In the genomic region with DNA sequence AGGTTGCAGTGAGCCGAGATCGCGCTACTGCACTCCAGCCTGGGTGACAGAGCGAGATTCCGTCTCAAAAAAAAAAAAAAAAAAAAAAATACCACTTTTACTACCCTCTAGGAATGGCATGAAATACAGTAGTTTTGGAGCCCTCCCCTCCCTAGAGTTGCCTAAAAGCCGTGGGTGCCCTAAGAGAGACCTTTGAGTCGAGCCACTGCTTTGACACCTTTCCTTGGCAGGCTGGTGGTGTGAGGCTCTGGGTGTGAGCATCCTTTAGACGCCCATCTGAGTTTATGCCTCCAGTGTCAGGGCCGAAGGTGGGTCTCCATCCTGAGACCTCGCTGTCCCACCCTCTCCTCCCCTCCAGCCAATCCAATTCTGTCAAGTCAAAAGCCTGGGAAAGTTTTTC, we compare ENCODE assay signal across 10 cellular contexts.
"Had no signal": no experiment of that assay in that cellular context is flagged by ENCODE, and none has a peak within 500 bp of the region (broad histone marks: within the 10 kb centered on the region; RNA-seq: fewer than 3 reads in every experiment).

No MANE protein-coding gene starts in this region.

- ATAC-seq: K562 had no signal

- FAIRE-seq: HTR-8/SVneo, K562 had no signal

- H3K4me3 ChIP-seq: GM23248, K562 had no signal

- H3K9ac ChIP-seq: GM23248 had no signal

- H3K27ac ChIP-seq: GM23248, HL-60 had no signal

- DNase-seq: GM23248, GOT3, H9, HCEC 1CT, IMR-90, Kasumi-1, KG1 had no signal
